In the genomic region with DNA sequence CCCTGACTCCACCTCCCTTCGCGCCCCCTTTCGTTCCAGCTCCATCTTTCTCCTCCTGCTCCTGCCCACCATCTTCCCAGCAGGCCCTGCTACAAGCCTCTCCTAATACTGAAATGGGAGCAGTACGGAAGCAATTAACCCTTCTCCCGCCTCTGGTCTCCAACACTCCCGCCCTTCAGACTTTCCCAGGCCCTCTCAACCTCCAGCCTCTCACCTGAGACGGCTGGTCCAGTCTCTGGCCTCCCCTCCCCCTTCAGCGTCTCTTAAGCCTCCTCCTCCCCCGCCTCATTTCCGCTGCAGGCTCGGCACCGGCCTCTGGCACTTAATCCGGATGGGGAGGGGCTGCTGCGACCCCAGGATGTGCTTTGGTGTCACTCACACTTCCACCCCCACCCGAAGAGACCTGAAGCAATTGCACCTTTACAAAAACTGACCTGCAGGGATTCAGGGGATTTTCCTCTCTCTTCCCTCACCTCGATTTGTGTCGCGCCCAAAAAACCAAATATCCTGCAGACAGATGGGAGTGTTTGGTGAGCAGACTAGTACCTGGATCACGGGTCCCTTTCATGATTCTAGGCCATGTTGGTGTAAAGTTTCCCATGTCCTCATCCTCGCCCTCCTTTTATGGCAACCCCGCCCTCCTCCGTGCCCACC, we compare ENCODE assay signal across 9 cellular contexts. TPM values are rescaled to one million over a fixed set of nuclear protein-coding genes. Genes with fewer than 3 reads are reported as not detected.
DNase-seq lines count a peak whose midpoint lies in the region; ATAC-seq, FAIRE-seq and TF ChIP-seq lines count a peak whose summit lies in the region.
"Had no signal": no experiment of that assay in that cellular context is flagged by ENCODE, and none has a peak within 500 bp of the region (broad histone marks: within the 10 kb centered on the region; RNA-seq: fewer than 3 reads in every experiment).

No MANE protein-coding gene starts in this region.

- H4K20me1 ChIP-seq in hepatocyte (ENCODE audit: insufficient read depth, poor library complexity, severe bottlenecking): no peaks in the 10 kb centered on the region

- no peaks in the 10 kb centered on the region for H3K27me3 ChIP-seq in NT2/D1 (ENCODE audit: insufficient read depth, insufficient read length)
- no peaks in the 10 kb centered on the region for H3K27me3 ChIP-seq in hepatocyte
- no peaks in the 10 kb centered on the region for H3K27me3 ChIP-seq in prostate gland (replicated peaks; ENCODE audit: insufficient read depth)

- peak overlapping the region; percentile 94 for H3K9ac ChIP-seq in NT2/D1 (ENCODE audit: insufficient read length, low read depth)

- DNase-seq in A549 (ENCODE audit: low read depth in 1 of 2, low spot score in 1 of 2): peak in 1 of 2 experiments; percentile 21
- DNase-seq in GM13976 (ENCODE audit: low spot score): peak; percentile 34
- DNase-seq in NT2/D1 (ENCODE audit: low read depth, low spot score): peak; percentile 89
- peak; percentile 73 for DNase-seq in hepatocyte (ENCODE audit: low spot score)
- DNase-seq in prostate gland (ENCODE audit: low spot score): peak; percentile 45

- TF ChIP-seq CTCF in A549 (IDR thresholded peaks at IDR 0.05) (no peak), GM13976 (IDR thresholded peaks at IDR 0.05; ENCODE audit: borderline replicate concordance, control extremely low read depth, extremely low read depth, insufficient read depth, missing control alignments) (no peak), hepatocyte (IDR thresholded peaks at IDR 0.05; ENCODE audit: poor library complexity) (no peak), prostate gland (IDR thresholded peaks at IDR 0.05) (no peak)

- H3K79me2 ChIP-seq in hepatocyte: peaks cover 13% of the 10 kb centered on the region

- TF ChIP-seq EP300 in A549 (IDR thresholded peaks at IDR 0.05): no peak

- H2AFZ ChIP-seq in hepatocyte: peak overlapping the region; percentile 16

- H3K4me3 ChIP-seq in A549 (peak overlapping the region; percentile 78), NT2/D1 (ENCODE audit: insufficient read length, low read depth) (peak overlapping the region; percentile 83), hepatocyte (peak overlapping the region; percentile 69), prostate gland (peak overlapping the region; percentile 45 to 47)

- FAIRE-seq in A549 (lab: Jason Lieb, UNC): no peak

- peak; percentile 46 to 71; a peak in 3 of 6 replicates for ATAC-seq in A549
- peak; percentile 63 for ATAC-seq in HG03097 (IDR thresholded peaks at IDR 0.05; ENCODE audit: low FRiP score, unreplicated experiment)
- no peak for ATAC-seq in GM18517 (IDR thresholded peaks at IDR 0.05; ENCODE audit: unreplicated experiment)

- H3K36me3 ChIP-seq in NT2/D1 (ENCODE audit: insufficient read depth, insufficient read length, low read length) (peaks cover 20% of the 10 kb centered on the region), hepatocyte (replicated peaks; ENCODE audit: insufficient read depth, low read depth) (no peaks in the 10 kb centered on the region), prostate gland (no peaks in the 10 kb centered on the region)

- H3K4me1 ChIP-seq in A549 (no peaks in the 10 kb centered on the region), NT2/D1 (ENCODE audit: insufficient read depth, insufficient read length) (no peaks in the 10 kb centered on the region), hepatocyte (ENCODE audit: insufficient read depth) (peaks cover 6% of the 10 kb centered on the region), prostate gland (replicated peaks) (no peaks in the 10 kb centered on the region)

- H3K9me2 ChIP-seq in hepatocyte (replicated peaks; ENCODE audit: insufficient read depth): no peaks in the 10 kb centered on the region

- WGBS in A549 (ENCODE audit: missing lambda C conversion rate): 10% methylated on average over 22 of the region's 22 CpGs
- 46% methylated on average over 21 of the region's 22 CpGs for WGBS in hepatocyte (ENCODE audit: low lambda C conversion rate, missing lambda C conversion rate)
- 0% methylated on average over 22 of the region's 22 CpGs for WGBS in prostate gland

- peak overlapping the region; percentile 75 to 89 for H3K27ac ChIP-seq in A549
- peak overlapping the region; percentile 88 for H3K27ac ChIP-seq in angular gyrus (ENCODE audit: low read depth, low read length)
- peak overlapping the region; percentile 98 for H3K27ac ChIP-seq in hepatocyte
- H3K27ac ChIP-seq in prostate gland: peak overlapping the region; percentile 83 to 88

- TF ChIP-seq RAD21 in A549 (conservative IDR thresholded peaks at IDR 0.05 in 1 of 2, IDR thresholded peaks at IDR 0.05 in 1 of 2): no peak

- H3K4me2 ChIP-seq in A549 (peak overlapping the region; percentile 85), hepatocyte (peak overlapping the region; percentile 81)

- H3K9me3 ChIP-seq in A549 (no peaks in the 10 kb centered on the region), NT2/D1 (ENCODE audit: insufficient read depth, low read length) (no peaks in the 10 kb centered on the region), hepatocyte (ENCODE audit: low read depth) (no peaks in the 10 kb centered on the region), prostate gland (no peaks in the 10 kb centered on the region)

- in situ Hi-C loops in GM13976 (cut with MboI; ENCODE audit: low sequenced_read_pairs, unreplicated experiment): no loop called here

- TF ChIP-seq POLR2A in A549 (IDR thresholded peaks at IDR 0.05; ENCODE audit: low read length): no peak
- peak; percentile 18 for TF ChIP-seq POLR2A in prostate gland (IDR thresholded peaks at IDR 0.05)

- POLR2A ChIA-PET in A549 (lab: Yijun Ruan, JAX): no interaction called here

- intact Hi-C loops in prostate gland (cut with DNase I): loop anchor here (5.0 kb wide), 1 partner anchor 37 kb away; a partner anchor contains a TSS

- CTCF ChIA-PET in A549 (lab: Yijun Ruan, JAX): no interaction called here

TF ChIP-seq in A549, 52 proteins besides CTCF, POLR2A, EP300 and RAD21:
- TF ChIP-seq, protein P1, sequence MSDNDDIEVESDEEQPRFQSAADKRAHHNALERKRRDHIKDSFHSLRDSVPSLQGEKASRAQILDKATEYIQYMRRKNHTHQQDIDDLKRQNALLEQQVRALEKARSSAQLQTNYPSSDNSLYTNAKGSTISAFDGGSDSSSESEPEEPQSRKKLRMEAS (IDR thresholded peaks at IDR 0.05): peak; percentile 12; the same call in 1 of the 2 replicates
- no peak for TF ChIP-seq NPAS2 (CRISPR knock-in tag; IDR thresholded peaks at IDR 0.05; ENCODE audit: borderline replicate concordance)

RNA-seq across cellular contexts. Expression of a gene that starts 0.7 kb away (rescaled TPM):
- polyA plus RNA-seq in A549 (2011; rRNA removed) (41.0 and 59.4 TPM in 2 replicates), A549 (2017; fragmentation: RNase III; extraction: RNeasy Plus Mini Kit Qiagen cat#74134 plus additional on column Dnase treatment) (37.1 to 47.9 TPM (median 45.5 TPM) in 3 replicates), hepatocyte (123 and 127 TPM in 2 replicates)
- 9.4 and 9.9 TPM in 2 replicates for polyA plus RNA-seq in A549 (2012; cell fraction: cytosol; rRNA removed)
- polyA plus RNA-seq in A549 (2012; cell fraction: nucleus; rRNA removed): 2.0 and 4.4 TPM in 2 replicates
- 3.7 and 4.3 TPM in 2 replicates for polyA minus RNA-seq in A549 (2011; rRNA and poly(A)+ RNA removed)
- total RNA-seq in hepatocyte (143 and 153 TPM in 2 replicates), prostate gland (10 to 100 TPM; 59.4 to 90.0 TPM)

RNA-seq across cellular contexts. Expression of a gene that starts 22.3 kb away (rescaled TPM):
- polyA plus RNA-seq in A549 (2011; rRNA removed) (not detected in 2 replicates), A549 (2017; fragmentation: RNase III; extraction: RNeasy Plus Mini Kit Qiagen cat#74134 plus additional on column Dnase treatment) (not detected in 3 replicates), hepatocyte (0.17 TPM in 1 of 2 replicates, not detected in the other)
- polyA plus RNA-seq in A549 (2012; cell fraction: cytosol; rRNA removed): not detected in 2 replicates
- polyA plus RNA-seq in A549 (2012; cell fraction: nucleus; rRNA removed): not detected in 2 replicates
- polyA minus RNA-seq in A549 (2011; rRNA and poly(A)+ RNA removed): not detected in 2 replicates
- total RNA-seq in hepatocyte (not detected in 2 replicates), prostate gland (10 to 100 TPM in 1 of 2 donors, not detected in 1; 48.4 TPM)
- total RNA-seq: subcutaneous adipose tissue had no signal

RNA-seq across cellular contexts. Expression of a gene that starts 39.4 kb away (rescaled TPM):
- polyA plus RNA-seq in A549 (2011; rRNA removed) (1.7 and 2.4 TPM in 2 replicates), A549 (2017; fragmentation: RNase III; extraction: RNeasy Plus Mini Kit Qiagen cat#74134 plus additional on column Dnase treatment) (0.51 to 0.85 TPM (median 0.75 TPM) in 3 replicates), hepatocyte (112 and 119 TPM in 2 replicates)
- polyA plus RNA-seq in A549 (2012; cell fraction: cytosol; rRNA removed): 0.40 and 0.56 TPM in 2 replicates
- polyA plus RNA-seq in A549 (2012; cell fraction: nucleus; rRNA removed): 0.12 and 0.13 TPM in 2 replicates
- polyA minus RNA-seq in A549 (2011; rRNA and poly(A)+ RNA removed): not detected in 2 replicates
- total RNA-seq in hepatocyte (55.6 and 75.6 TPM in 2 replicates), prostate gland (100 to 1,000 TPM in 1 of 2 donors, 10 to 100 TPM in 1; 60.6 to 116 TPM)

RNA-seq across cellular contexts. Expression of a gene that starts 56.5 kb away (rescaled TPM):
- 16.9 and 19.8 TPM in 2 replicates for polyA plus RNA-seq in A549 (2011; rRNA removed)
- 2.0 and 2.8 TPM in 2 replicates for polyA plus RNA-seq in A549 (2012; cell fraction: cytosol; rRNA removed)
- 0.90 and 1.5 TPM in 2 replicates for polyA plus RNA-seq in A549 (2012; cell fraction: nucleus; rRNA removed)
- 2.5 to 3.2 TPM (median 2.8 TPM) in 3 replicates for polyA plus RNA-seq in A549 (2017; fragmentation: RNase III; extraction: RNeasy Plus Mini Kit Qiagen cat#74134 plus additional on column Dnase treatment)
- 2.5 TPM in 2 replicates for polyA minus RNA-seq in A549 (2011; rRNA and poly(A)+ RNA removed)
- 28.1 and 37.7 TPM in 2 replicates for total RNA-seq in hepatocyte
- polyA plus RNA-seq in hepatocyte: 39.1 and 45.4 TPM in 2 replicates
- total RNA-seq in prostate gland: 10 to 100 TPM; 41.2 to 79.0 TPM
